In the genomic region with DNA sequence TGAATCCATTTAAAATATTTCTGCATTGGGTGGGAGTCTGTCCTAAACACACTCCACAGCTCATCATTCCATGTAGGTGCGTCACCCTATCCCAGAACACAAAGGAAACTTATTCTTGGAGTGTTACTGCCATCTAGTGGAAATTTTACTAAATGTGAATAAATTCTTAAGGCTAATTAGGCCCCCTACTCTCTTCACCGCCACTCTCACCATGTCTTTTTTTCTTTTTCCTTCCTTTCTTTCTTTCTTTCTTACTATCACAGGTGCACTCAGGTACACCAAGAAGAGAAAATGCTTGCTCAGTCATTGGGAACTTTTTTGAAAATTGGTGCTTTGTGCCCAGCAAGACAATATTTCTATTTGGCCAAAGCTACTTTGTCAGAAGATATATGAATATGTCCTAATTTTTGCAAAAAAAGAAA, we compare ENCODE assay signal across 8 cellular contexts. TPM values are rescaled to one million over a fixed set of nuclear protein-coding genes. Genes with fewer than 3 reads are reported as not detected.
DNase-seq lines count a peak whose midpoint lies in the region; ATAC-seq, FAIRE-seq and TF ChIP-seq lines count a peak whose summit lies in the region.

No MANE protein-coding gene starts in this region.

- no peaks in the 10 kb centered on the region for H3K36me3 ChIP-seq in esophagus squamous epithelium

- 4% methylated on average over 2 of the region's 2 CpGs for WGBS in A549 (ENCODE audit: missing lambda C conversion rate)
- 0 to 5% methylated on average over 2 of the region's 2 CpGs for WGBS in esophagus squamous epithelium, 2 donors
- 3% methylated on average over 2 of the region's 2 CpGs for WGBS in lower leg skin, 2 donors

- no peak overlapping the region for H3K4me3 Mint-ChIP-seq in naive B cell

- H3K9me3 ChIP-seq in A549 (no peaks in the 10 kb centered on the region), esophagus squamous epithelium (no peaks in the 10 kb centered on the region)

- CTCF ChIA-PET in A549 (lab: Yijun Ruan, JAX): interaction anchor here (0.6 to 5.6 kb wide), 46 partner anchors 8 to 1506 kb away, joined by 3 to 25 read pairs (median 5); no protein-coding TSS in a partner anchor

- peaks cover 28% of the 10 kb centered on the region for H3K4me1 ChIP-seq in A549
- peaks cover 0 to 33% (median 0%) of the 10 kb centered on the region in 3 donors for H3K4me1 ChIP-seq in esophagus squamous epithelium

- H3K4me3 ChIP-seq in A549 (no peak overlapping the region), esophagus squamous epithelium (no peak overlapping the region), lower leg skin (ENCODE audit: low read depth, poor library complexity, severe bottlenecking) (no peak overlapping the region)

- TF ChIP-seq RAD21 in A549 (conservative IDR thresholded peaks at IDR 0.05 in 1 of 2, IDR thresholded peaks at IDR 0.05 in 1 of 2): peak; percentile 91 to 97

- POLR2A ChIA-PET in A549 (lab: Yijun Ruan, JAX): interaction anchor here (0.7 kb wide), 1 partner anchor 21 kb away, joined by 4 read pairs; no protein-coding TSS in a partner anchor

- H3K36me3 Mint-ChIP-seq in naive B cell: no peaks in the 10 kb centered on the region

- no peak overlapping the region for H3K27ac Mint-ChIP-seq in naive B cell

- DNase-seq in A549 (ENCODE audit: low read depth in 1 of 2, low spot score in 1 of 2) (peak; percentile 65 to 84), GM10266 (ENCODE audit: extremely low spot score) (peak; percentile 42), M059J (ENCODE audit: low read depth) (peak; percentile 84), SHP77 treated with DMSO at 0.1 percent for 48 hours (lab: John Stamatoyannopoulos, UW) (peak; percentile 26), esophagus squamous epithelium (lab: John Stamatoyannopoulos, UW) (no peak), naive B cell (peak; percentile 28), lower leg skin (ENCODE audit: low spot score in 2 of 2) (no peak)

- peak; percentile 88 to 93; a peak in 5 of 6 replicates for ATAC-seq in A549
- no peak for ATAC-seq in naive B cell (ENCODE audit: low read depth in 2 of 2)
- no peak for ATAC-seq in GM21381 (IDR thresholded peaks at IDR 0.05; ENCODE audit: unreplicated experiment)

- H3K27me3 ChIP-seq in esophagus squamous epithelium: no peaks in the 10 kb centered on the region

- intact Hi-C loops in esophagus squamous epithelium (cut with DNase I): loop anchor here (10.0 kb wide), 1 partner anchor 1281 kb away; no protein-coding TSS in a partner anchor
- intact Hi-C loops in lower leg skin (cut with DNase I; ENCODE audit: low total_unique reads): loop anchor here (10.0 kb wide), 1 partner anchor 1281 kb away; no protein-coding TSS in a partner anchor

- peak; percentile 82 for FAIRE-seq in A549 (lab: Jason Lieb, UNC)

- TF ChIP-seq POLR2A in A549 (IDR thresholded peaks at IDR 0.05; ENCODE audit: low read length) (no peak), esophagus squamous epithelium (IDR thresholded peaks at IDR 0.05) (no peak), lower leg skin (IDR thresholded peaks at IDR 0.05) (no peak)

- peaks cover 0 to 5% (median 0%) of the 10 kb centered on the region in 3 donors for H3K4me1 Mint-ChIP-seq in naive B cell

- H3K9me3 Mint-ChIP-seq in naive B cell: no peaks in the 10 kb centered on the region

- TF ChIP-seq CTCF in A549 (IDR thresholded peaks at IDR 0.05) (peak; percentile 93), GM10266 (IDR thresholded peaks at IDR 0.05; ENCODE audit: control insufficient read depth, insufficient read depth, low read depth, missing control alignments) (peak; percentile 50), esophagus squamous epithelium (IDR thresholded peaks at IDR 0.05) (peak; percentile 41 to 72 (median 58)), lower leg skin (IDR thresholded peaks at IDR 0.05) (no peak)

- H3K27me3 Mint-ChIP-seq in naive B cell: no peaks in the 10 kb centered on the region

- peak overlapping the region; percentile 47 for H3K4me2 ChIP-seq in A549

- no peak for TF ChIP-seq EP300 in A549 (IDR thresholded peaks at IDR 0.05)

- H3K27ac ChIP-seq in A549: peak overlapping the region; percentile 49 to 68
- no peak overlapping the region for H3K27ac ChIP-seq in esophagus squamous epithelium

TF ChIP-seq in A549, 52 proteins besides CTCF, POLR2A, EP300 and RAD21:
- TF ChIP-seq FOSB (CRISPR knock-in tag; IDR thresholded peaks at IDR 0.05) (no peak), FOSL2 (IDR thresholded peaks at IDR 0.05) (no peak), FOSL2 (CRISPR knock-in tag; IDR thresholded peaks at IDR 0.05) (peak; percentile 93), CHD4 (IDR thresholded peaks at IDR 0.05; ENCODE audit: borderline replicate concordance) (no peak), HOXB5 (CRISPR knock-in tag; IDR thresholded peaks at IDR 0.05) (no peak), SMC3 (IDR thresholded peaks at IDR 0.05) (peak; percentile 89)

RNA-seq across cellular contexts. Expression of a gene that starts 26.4 kb away (rescaled TPM):
- 1.7 and 2.7 TPM in 2 replicates for polyA plus RNA-seq in A549 (2011; rRNA removed)
- 0.26 and 0.32 TPM in 2 replicates for polyA plus RNA-seq in A549 (2012; cell fraction: cytosol; rRNA removed)
- 0.79 and 0.88 TPM in 2 replicates for polyA plus RNA-seq in A549 (2012; cell fraction: nucleus; rRNA removed)
- 0.88 to 1.2 TPM (median 1.2 TPM) in 3 replicates for polyA plus RNA-seq in A549 (2017; fragmentation: RNase III; extraction: RNeasy Plus Mini Kit Qiagen cat#74134 plus additional on column Dnase treatment)
- 2.9 and 4.9 TPM in 2 replicates for polyA minus RNA-seq in A549 (2011; rRNA and poly(A)+ RNA removed)
- 0.89 and 2.1 TPM in 2 replicates for total RNA-seq in M059J (2014; rRNA removed; shearing (Covaris generic))
- 1 to 10 TPM in 3 of 4 donors, under 1 TPM in 1; 0.97 to 6.7 (median 2.9) TPM for total RNA-seq in esophagus squamous epithelium
- polyA plus RNA-seq in naive B cell (ENCODE audit: low read depth in 6 of 6): not detected
- 1 to 10 TPM; 1.9 to 6.3 (median 2.9) TPM for total RNA-seq in lower leg skin

RNA-seq across cellular contexts. Expression of a gene that starts 36.5 kb away (rescaled TPM):
- polyA plus RNA-seq in A549 (2011; rRNA removed): 42.8 and 44.1 TPM in 2 replicates
- 13.0 and 16.5 TPM in 2 replicates for polyA plus RNA-seq in A549 (2012; cell fraction: cytosol; rRNA removed)
- 21.3 and 31.8 TPM in 2 replicates for polyA plus RNA-seq in A549 (2012; cell fraction: nucleus; rRNA removed)
- 36.0 to 45.2 TPM (median 39.7 TPM) in 3 replicates for polyA plus RNA-seq in A549 (2017; fragmentation: RNase III; extraction: RNeasy Plus Mini Kit Qiagen cat#74134 plus additional on column Dnase treatment)
- polyA minus RNA-seq in A549 (2011; rRNA and poly(A)+ RNA removed): 27.6 and 28.5 TPM in 2 replicates
- total RNA-seq in M059J (2014; rRNA removed; shearing (Covaris generic)): 43.0 and 60.3 TPM in 2 replicates
- total RNA-seq in esophagus squamous epithelium: 1 to 10 TPM; 2.2 to 9.4 (median 3.8) TPM
- polyA plus RNA-seq in naive B cell (ENCODE audit: low read depth in 6 of 6): 1 to 10 TPM in 1 of 6 donors, under 1 TPM in 1, not detected in 4; 0.13 to 1.0 TPM
- total RNA-seq in lower leg skin: 1 to 10 TPM in 2 of 4 donors, under 1 TPM in 2; 0.53 to 4.1 (median 1.3) TPM

Comparison
In these comparisons a context has a peak if more than half of its experiments do, and no peak if none do; other contexts are left out.
1. ATAC-seq: peak in A549 (2 of 2); none in naive B cell (0 of 2) and GM21381 (single experiment).
2. DNase-seq: peak in A549 (2 of 2), GM10266 (single experiment), M059J (single experiment), SHP77 treated with DMSO at 0.1 percent for 48 hours (single experiment) and naive B cell (single experiment); none in esophagus squamous epithelium (single experiment) and lower leg skin (0 of 2).
3. H3K27ac ChIP-seq: peak in A549 (2 of 2); none in esophagus squamous epithelium (0 of 4).
4. CTCF ChIP-seq: peak in A549 (single experiment), GM10266 (single experiment) and esophagus squamous epithelium (6 of 6); none in lower leg skin (0 of 3).